Comparison of ENCODE assay signal across 9 cellular contexts in the genomic region with DNA sequence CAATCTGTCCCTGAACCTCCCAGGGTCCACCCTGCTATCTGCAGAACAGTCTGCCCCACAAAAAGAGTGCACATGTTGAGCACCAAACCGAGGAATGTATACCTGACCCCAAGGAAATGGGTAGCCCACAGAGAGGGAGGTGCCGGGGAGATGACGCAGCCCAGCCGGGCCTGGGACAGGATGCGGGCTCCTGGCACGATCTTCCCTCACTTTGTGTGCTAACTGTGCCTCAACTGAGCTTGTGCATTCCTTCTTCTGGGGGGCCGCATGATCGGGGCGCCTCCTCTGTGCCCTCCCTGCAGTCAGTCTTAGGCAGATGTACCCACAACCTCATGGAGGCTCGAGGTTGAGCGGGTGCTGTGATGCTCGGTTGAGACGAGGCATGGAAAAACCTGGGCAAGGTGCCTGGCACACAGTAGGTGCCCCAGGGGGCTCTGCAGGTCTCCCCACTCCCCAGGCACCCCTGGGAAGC. TPM values are rescaled to one million over a fixed set of nuclear protein-coding genes. Genes with fewer than 3 reads are reported as not detected.
A peak's percentile ranks its signal among the peaks of the same experiment; 100 is the strongest.
DNase-seq lines count a peak whose midpoint lies in the region; ATAC-seq and TF ChIP-seq lines count a peak whose summit lies in the region.
"Had no signal": no experiment of that assay in that cellular context is flagged by ENCODE, and none has a peak within 500 bp of the region (broad histone marks: within the 10 kb centered on the region; RNA-seq: fewer than 3 reads in every experiment).

No MANE protein-coding gene starts in this region.

- peak overlapping the region in 8 of 10 donors; percentile 70 to 98 (median 94) for H3K4me3 ChIP-seq in heart right ventricle
- H3K4me3 ChIP-seq in hepatocyte: no peak overlapping the region
- peak overlapping the region in 3 of 4 donors; percentile 67 to 79 (median 75) for H3K4me3 ChIP-seq in upper lobe of left lung
- no peak overlapping the region for H3K4me3 ChIP-seq in SJCRH30

- peaks cover 45 to 74% (median 66%) of the 10 kb centered on the region in 9 donors for H3K4me1 ChIP-seq in heart right ventricle
- peaks cover 11% of the 10 kb centered on the region for H3K4me1 ChIP-seq in hepatocyte (ENCODE audit: insufficient read depth)
- H3K4me1 ChIP-seq in upper lobe of left lung: peaks cover 55 to 74% (median 62%) of the 10 kb centered on the region in 4 donors
- H3K4me1 ChIP-seq in SJCRH30: peaks cover 19% of the 10 kb centered on the region

- no peak for DNase-seq in heart right ventricle
- no peak for DNase-seq in left ventricle myocardium superior
- peak; percentile 67 for DNase-seq in activated effector memory CD4-positive, alpha-beta T cell treated with anti-CD3 and anti-CD28 coated beads, Interleukin-2, amount 50 U/mL, for 16 hours
- DNase-seq in hepatocyte (ENCODE audit: low spot score): no peak
- no peak for DNase-seq in upper lobe of left lung
- DNase-seq in SJCRH30: no peak

- no peak overlapping the region for H2AFZ ChIP-seq in hepatocyte

- intact Hi-C loops in heart right ventricle (cut with DNase I): loop anchor here in 4 of 10 donors (1.0 to 5.0 kb wide), 4 partner anchors 33 to 48 kb away; a partner anchor contains a TSS
- intact Hi-C loops in left ventricle myocardium superior (cut with micrococcal nuclease): no loop called here

- no peak for TF ChIP-seq EP300 in upper lobe of left lung (IDR thresholded peaks at IDR 0.05)

- TF ChIP-seq POLR2A in upper lobe of left lung (IDR thresholded peaks at IDR 0.05): no peak

- WGBS in heart right ventricle, 2 donors: 42 to 57% methylated on average over 13 of the region's 13 CpGs
- 79% methylated on average over 13 of the region's 13 CpGs for WGBS in hepatocyte (ENCODE audit: low lambda C conversion rate, missing lambda C conversion rate)
- WGBS in upper lobe of left lung, 2 donors: 59 to 62% methylated on average over 13 of the region's 13 CpGs

- H3K4me2 ChIP-seq in hepatocyte: peak overlapping the region; percentile 98
- H3K4me2 ChIP-seq: KMS-11 had no signal

- H3K9me3 ChIP-seq in heart right ventricle: no peaks in the 10 kb centered on the region
- H3K9me3 ChIP-seq in hepatocyte (ENCODE audit: low read depth): no peaks in the 10 kb centered on the region
- H3K9me3 ChIP-seq in upper lobe of left lung: no peaks in the 10 kb centered on the region
- no peaks in the 10 kb centered on the region for H3K9me3 ChIP-seq in SJCRH30 (replicated peaks)

- H3K9me2 ChIP-seq in hepatocyte (replicated peaks; ENCODE audit: insufficient read depth): no peaks in the 10 kb centered on the region

- H3K27ac ChIP-seq in heart right ventricle (peak overlapping the region; percentile 37 to 98 (median 94)), hepatocyte (no peak overlapping the region), upper lobe of left lung (peak overlapping the region; percentile 63 to 90 (median 83)), SJCRH30 (no peak overlapping the region)
- H3K27ac ChIP-seq: KMS-11 had no signal

- H4K20me1 ChIP-seq in hepatocyte (ENCODE audit: insufficient read depth, poor library complexity, severe bottlenecking): no peaks in the 10 kb centered on the region

- H3K36me3 ChIP-seq in heart right ventricle (peaks cover 0 to 12% (median 0%) of the 10 kb centered on the region in 9 donors), hepatocyte (replicated peaks; ENCODE audit: insufficient read depth, low read depth) (no peaks in the 10 kb centered on the region), upper lobe of left lung (no peaks in the 10 kb centered on the region), SJCRH30 (no peaks in the 10 kb centered on the region)

- H3K27me3 ChIP-seq in heart right ventricle (peaks cover 0 to 15% (median 7%) of the 10 kb centered on the region in 7 donors), hepatocyte (peaks cover 12% of the 10 kb centered on the region), upper lobe of left lung (peaks cover 0 to 8% (median 3%) of the 10 kb centered on the region in 4 donors), SJCRH30 (no peaks in the 10 kb centered on the region)

- ATAC-seq in heart right ventricle: no peak
- no peak for ATAC-seq in left ventricle myocardium superior
- ATAC-seq in upper lobe of left lung (ENCODE audit: low FRiP score in 2 of 2): no peak
- no peak for ATAC-seq in HG03457 (IDR thresholded peaks at IDR 0.05; ENCODE audit: unreplicated experiment)
- no peak for ATAC-seq in HG03135 (IDR thresholded peaks at IDR 0.05; ENCODE audit: unreplicated experiment)

- TF ChIP-seq CTCF in heart right ventricle (IDR thresholded peaks at IDR 0.05) (no peak), hepatocyte (IDR thresholded peaks at IDR 0.05; ENCODE audit: poor library complexity) (no peak), upper lobe of left lung (IDR thresholded peaks at IDR 0.05) (no peak)

- peaks cover 10% of the 10 kb centered on the region for H3K79me2 ChIP-seq in hepatocyte

RNA-seq across cellular contexts. Expression of a gene that starts 2.4 kb away (rescaled TPM):
- total RNA-seq in heart right ventricle (10 to 100 TPM; 10.9 to 35.4 (median 13.6) TPM), left ventricle myocardium superior (23.2 TPM), hepatocyte (10.4 and 11.7 TPM in 2 replicates), upper lobe of left lung (10 to 100 TPM; 14.4 to 63.4 (median 36.1) TPM)
- polyA plus RNA-seq in heart right ventricle (10 to 100 TPM; 29.6 to 45.0 TPM), hepatocyte (34.0 and 46.0 TPM in 2 replicates)
- 5.0 and 6.4 TPM in 2 replicates for total RNA-seq in SJCRH30 (2014; rRNA removed; shearing (Covaris generic))

RNA-seq across cellular contexts. Expression of a gene that starts 6.7 kb away (rescaled TPM):
- total RNA-seq in heart right ventricle (1 to 10 TPM in 8 of 10 donors, under 1 TPM in 2; 0.87 to 4.3 (median 1.6) TPM), left ventricle myocardium superior (1.2 TPM), hepatocyte (0.33 and 1.7 TPM in 2 replicates), upper lobe of left lung (10 to 100 TPM in 1 of 6 donors, 1 to 10 TPM in 5; 1.2 to 33.5 (median 2.0) TPM)
- polyA plus RNA-seq in heart right ventricle (1 to 10 TPM; 3.1 to 3.8 TPM), hepatocyte (5.3 and 6.3 TPM in 2 replicates)
- 4.1 and 4.3 TPM in 2 replicates for total RNA-seq in SJCRH30 (2014; rRNA removed; shearing (Covaris generic))

RNA-seq across cellular contexts. Expression of a gene that starts 40.8 kb away (rescaled TPM):
- total RNA-seq in heart right ventricle (100 to 1,000 TPM; 131 to 153 (median 139) TPM), left ventricle myocardium superior (121 TPM), hepatocyte (161 TPM in 2 replicates), upper lobe of left lung (100 to 1,000 TPM; 156 to 293 (median 183) TPM)
- polyA plus RNA-seq in heart right ventricle (100 to 1,000 TPM; 105 to 115 TPM), hepatocyte (269 and 315 TPM in 2 replicates)
- total RNA-seq in SJCRH30 (2014; rRNA removed; shearing (Covaris generic)): 275 and 298 TPM in 2 replicates

RNA-seq across cellular contexts. Expression of a gene that starts 41.0 kb away (rescaled TPM):
- 10 to 100 TPM in 9 of 10 donors, 1 to 10 TPM in 1; 7.0 to 18.0 (median 12.2) TPM for total RNA-seq in heart right ventricle
- polyA plus RNA-seq in heart right ventricle: 10 to 100 TPM; 17.3 to 25.8 TPM
- 16.6 TPM for total RNA-seq in left ventricle myocardium superior
- total RNA-seq in hepatocyte: 25.8 and 27.2 TPM in 2 replicates
- 46.7 and 58.1 TPM in 2 replicates for polyA plus RNA-seq in hepatocyte
- 10 to 100 TPM; 17.3 to 47.1 (median 27.9) TPM for total RNA-seq in upper lobe of left lung
- 20.3 and 21.8 TPM in 2 replicates for total RNA-seq in SJCRH30 (2014; rRNA removed; shearing (Covaris generic))

Comparison
In these comparisons a context has a peak if more than half of its experiments do, and no peak if none do; other contexts are left out.
1. H3K27ac ChIP-seq: peak in heart right ventricle (10 of 10) and upper lobe of left lung (4 of 4); none in hepatocyte (single experiment) and SJCRH30 (single experiment).
2. H3K4me3 ChIP-seq: peak in heart right ventricle (8 of 10) and upper lobe of left lung (3 of 4); none in hepatocyte (single experiment) and SJCRH30 (single experiment).